ENCODE assay signal across 15 cellular contexts in the genomic region with DNA sequence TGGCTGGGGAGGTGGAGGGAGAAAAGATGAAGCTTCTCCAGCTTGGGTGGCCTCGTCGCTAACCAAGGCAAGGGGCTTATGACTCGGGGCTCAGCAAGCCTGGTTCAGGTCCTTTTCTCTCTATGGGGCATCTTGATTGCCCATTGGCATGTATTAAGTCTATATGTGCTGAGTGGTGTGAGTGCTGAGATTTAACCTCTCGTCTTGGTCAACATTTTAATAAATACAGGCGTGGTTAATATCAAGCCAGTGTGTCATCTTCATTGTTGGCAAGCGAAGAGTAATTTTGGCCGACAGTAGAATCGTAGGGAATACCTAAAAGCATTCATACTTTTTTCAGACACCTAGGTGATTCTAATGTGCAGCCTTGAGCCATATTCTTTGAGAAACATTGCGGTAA.
"Had no signal": no experiment of that assay in that cellular context is flagged by ENCODE, and none has a peak within 500 bp of the region (broad histone marks: within the 10 kb centered on the region; RNA-seq: fewer than 3 reads in every experiment).

No MANE protein-coding gene starts in this region.

- H3K9me3 ChIP-seq: body of pancreas, lower lobe of right lung, stomach, thyroid gland, uterus had no signal

- H3K9me3 Mint-ChIP-seq: activated CD4-positive, alpha-beta T cell treated with anti-CD3 and anti-CD28 coated beads, Interleukin-2, amount 10 ng/mL, durations not matched to agents 7 days and 5 days; central memory CD8-positive, alpha-beta T cell; natural killer cell had no signal

- H3K4me3 Mint-ChIP-seq: activated CD4-positive, alpha-beta T cell treated with anti-CD3 and anti-CD28 coated beads, Interleukin-2, amount 10 ng/mL, durations not matched to agents 7 days and 5 days; central memory CD8-positive, alpha-beta T cell; effector memory CD8-positive, alpha-beta T cell; natural killer cell had no signal

- H3K27ac ChIP-seq: body of pancreas, lower lobe of right lung, stomach, thyroid gland, uterus had no signal

- H3K36me3 Mint-ChIP-seq: natural killer cell had no signal

- H3K4me3 ChIP-seq: body of pancreas, lower lobe of right lung, stomach, thyroid gland, uterus had no signal

- H3K36me3 ChIP-seq: lower lobe of right lung, stomach, thyroid gland, uterus had no signal

- ATAC-seq: body of pancreas, left cardiac atrium, lower lobe of right lung had no signal

- H3K27ac Mint-ChIP-seq: effector memory CD8-positive, alpha-beta T cell; natural killer cell had no signal

- H3K27me3 ChIP-seq: body of pancreas, stomach, thyroid gland, uterus had no signal

- DNase-seq: activated CD4-positive, CD25-positive, alpha-beta regulatory T cell; activated CD8-positive, alpha-beta memory T cell treated with anti-CD3 and anti-CD28 coated beads for 24 hours; activated naive CD4-positive, alpha-beta T cell treated with Interleukin-2 at 50 U/mL for 16 hours; body of pancreas; left cardiac atrium; lower lobe of right lung; natural killer cell; occipital lobe; stimulated activated CD4-positive, alpha-beta T cell treated with anti-CD3 and anti-CD28 coated beads, Interleukin-4, amount 100 ng/mL, for 1 hour; stomach; thyroid gland; uterus had no signal
